In the genomic region with DNA sequence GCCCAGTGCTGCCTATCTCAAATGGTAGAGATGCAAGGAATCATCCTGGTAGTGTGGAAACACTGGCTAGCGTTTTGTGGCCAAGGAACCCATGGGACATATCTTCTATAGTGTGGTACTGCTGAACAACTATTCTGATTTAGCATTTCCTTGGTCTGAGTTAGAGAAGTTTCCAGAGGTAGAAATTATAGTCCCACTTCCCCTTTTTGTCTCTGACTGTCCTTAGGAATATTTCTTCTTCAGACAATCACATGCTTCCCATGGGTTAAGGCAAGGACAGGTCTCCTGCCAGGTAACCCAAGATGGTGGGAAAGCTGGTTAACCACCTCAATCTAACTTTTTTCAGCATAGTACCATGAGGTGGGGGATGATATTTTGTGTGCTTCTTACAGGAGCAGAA, we compare ENCODE assay signal across 35 cellular contexts.
"Had no signal": no experiment of that assay in that cellular context is flagged by ENCODE, and none has a peak within 500 bp of the region (broad histone marks: within the 10 kb centered on the region; RNA-seq: fewer than 3 reads in every experiment).

No MANE protein-coding gene starts in this region.

- FAIRE-seq: astrocyte, colon had no signal

- DNase-seq: activated CD4-positive, alpha-beta memory T cell treated with anti-CD3 and anti-CD28 coated beads, Interleukin-2, amount 10 ng/mL, durations not matched to agents 7 days and 5 days; activated CD4-positive, alpha-beta T cell treated with anti-CD3 and anti-CD28 coated beads for 1 hour; activated CD4-positive, alpha-beta T cell treated with anti-CD3 and anti-CD28 coated beads for 36 hours; activated CD4-positive, alpha-beta T cell treated with anti-CD3 and anti-CD28 coated beads for 48 hours; activated CD4-positive, alpha-beta T cell treated with anti-CD3 and anti-CD28 coated beads, Interleukin-2, amount 10 ng/mL, durations not matched to agents 7 days and 5 days; activated CD4-positive, alpha-beta T cell treated with anti-CD3 and anti-CD28 coated beads, Interleukin-2, amount 50 U/mL, for 48 hours; activated CD4-positive, CD25-positive, alpha-beta regulatory T cell; activated CD8-positive, alpha-beta memory T cell treated with anti-CD3 and anti-CD28 coated beads for 24 hours; activated CD8-positive, alpha-beta memory T cell treated with anti-CD3 and anti-CD28 coated beads, Interleukin-2, amount 10 ng/mL, durations not matched to agents 7 days and 5 days; activated CD8-positive, alpha-beta memory T cell treated with anti-CD3 and anti-CD28 coated beads, Interleukin-2, amount 50 U/mL, for 48 hours; activated CD8-positive, alpha-beta T cell treated with anti-CD3 and anti-CD28 coated beads, Interleukin-2, amount 10 ng/mL, durations not matched to agents 7 days and 5 days; activated effector memory CD4-positive, alpha-beta T cell treated with anti-CD3 and anti-CD28 coated beads, Interleukin-2, amount 50 U/mL, for 16 hours; activated gamma-delta T cell treated with Interleukin-2 at 50 U/mL for 16 hours; activated naive CD4-positive, alpha-beta T cell; activated naive CD4-positive, alpha-beta T cell treated with anti-CD3 and anti-CD28 coated beads for 36 hours; activated naive CD4-positive, alpha-beta T cell treated with anti-CD3 and anti-CD28 coated beads, Interleukin-2, amount 50 U/mL, for 16 hours; activated naive CD8-positive, alpha-beta T cell treated with anti-CD3 and anti-CD28 coated beads for 36 hours; activated T-cell treated with anti-CD3 and anti-CD28 coated beads, Interleukin-2, amount 50 U/mL, for 24 hours; activated T-cell treated with anti-CD3 and anti-CD28 coated beads, Interleukin-2, amount 50 U/mL, for 48 hours; adrenal gland; amniotic stem cell; aorta; body of pancreas; brain microvascular endothelial cell; central memory CD4-positive, alpha-beta T cell; T-helper 9 cell; WERI-Rb-1 had no signal

- H3K27me3 ChIP-seq: adrenal gland, body of pancreas, brain microvascular endothelial cell, breast epithelium had no signal

- H3K4me3 ChIP-seq: adrenal gland, body of pancreas, breast epithelium, coronary artery had no signal

- H3K27ac ChIP-seq: adrenal gland, body of pancreas, brain microvascular endothelial cell, breast epithelium, coronary artery, WERI-Rb-1 had no signal

- H3K4me1 ChIP-seq: adrenal gland, body of pancreas, breast epithelium had no signal

- H3K36me3 ChIP-seq: adrenal gland, brain microvascular endothelial cell, breast epithelium, WERI-Rb-1 had no signal

- H3K9me3 ChIP-seq: adrenal gland had no signal

- ATAC-seq: activated CD4-positive, alpha-beta T cell treated with anti-CD3 and anti-CD28 coated beads for 36 hours; activated CD4-positive, CD25-positive, alpha-beta regulatory T cell treated with anti-CD3 and anti-CD28 coated beads, Interleukin-2, amount 50 U/mL, for 24 hours; activated CD8-positive, alpha-beta memory T cell treated with anti-CD3 and anti-CD28 coated beads, Interleukin-2, amount 10 ng/mL, durations not matched to agents 7 days and 5 days; activated CD8-positive, alpha-beta T cell treated with anti-CD3 and anti-CD28 coated beads, Interleukin-2, amount 10 ng/mL, durations not matched to agents 7 days and 5 days; activated naive CD4-positive, alpha-beta T cell treated with anti-CD3 and anti-CD28 coated beads, Interleukin-2, amount 50 U/mL, for 72 hours; activated T-helper 17 cell treated with anti-CD3 and anti-CD28 coated beads, Interleukin-2, amount 50 U/mL, for 72 hours; body of pancreas; WTC11 had no signal
